ENCODE assay signal across 34 cellular contexts in the genomic region with DNA sequence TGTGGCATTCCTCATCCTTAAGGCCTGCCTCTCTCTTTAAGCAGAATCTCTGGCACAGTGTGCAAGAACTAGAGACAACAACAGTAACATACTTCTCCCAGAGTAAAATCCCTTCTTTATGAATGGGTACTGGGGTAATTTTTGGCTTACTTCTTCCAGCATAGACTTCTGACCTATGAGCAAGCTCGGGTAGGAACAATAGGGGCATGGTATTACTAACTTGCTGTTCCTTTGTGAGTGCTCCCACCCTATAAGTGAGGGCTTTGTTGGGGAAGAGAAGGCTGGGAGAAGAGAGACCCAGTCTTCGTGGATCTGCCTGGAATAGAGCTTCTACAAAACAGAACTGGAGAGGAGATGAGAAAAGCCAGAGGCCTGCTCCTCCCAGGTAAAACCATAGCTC. TPM values are rescaled to one million over a fixed set of nuclear protein-coding genes. Genes with fewer than 3 reads are reported as not detected.
"Had no signal": no experiment of that assay in that cellular context is flagged by ENCODE, and none has a peak within 500 bp of the region (broad histone marks: within the 10 kb centered on the region; RNA-seq: fewer than 3 reads in every experiment).

No MANE protein-coding gene starts in this region.

- H3K27me3 ChIP-seq: ascending aorta, cardiac muscle cell, colonic mucosa, esophagus squamous epithelium had no signal

- H3K4me1 ChIP-seq: ascending aorta, breast epithelium, colonic mucosa, esophagus squamous epithelium, heart left ventricle had no signal

- H3K27ac ChIP-seq: ascending aorta, breast epithelium, cardiac muscle cell, colonic mucosa, epithelial cell of prostate, esophagus squamous epithelium, heart left ventricle had no signal

- H3K9me3 ChIP-seq: ascending aorta, breast epithelium, colonic mucosa, esophagus squamous epithelium, heart left ventricle had no signal

- H3K4me3 ChIP-seq: ascending aorta, breast epithelium, cardiac muscle cell, colonic mucosa, esophagus squamous epithelium, heart left ventricle had no signal

- FAIRE-seq: endometrium, endothelial cell of umbilical vein, frontal cortex had no signal

- H3K36me3 ChIP-seq: ascending aorta, breast epithelium, colonic mucosa had no signal

- DNase-seq: activated CD4-positive, alpha-beta memory T cell treated with anti-CD3 and anti-CD28 coated beads, Interleukin-2, amount 10 ng/mL, durations not matched to agents 7 days and 5 days; activated CD4-positive, alpha-beta T cell treated with anti-CD3 and anti-CD28 coated beads for 1 hour; activated CD4-positive, alpha-beta T cell treated with anti-CD3 and anti-CD28 coated beads for 4 hours; activated CD4-positive, alpha-beta T cell treated with anti-CD3 and anti-CD28 coated beads, Interleukin-2, amount 10 ng/mL, durations not matched to agents 7 days and 5 days; activated CD4-positive, alpha-beta T cell treated with anti-CD3 and anti-CD28 coated beads, Interleukin-2, amount 50 U/mL, for 4 hours; activated CD8-positive, alpha-beta memory T cell treated with anti-CD3 and anti-CD28 coated beads, Interleukin-2, amount 50 U/mL, for 48 hours; activated gamma-delta T cell; activated naive CD4-positive, alpha-beta T cell; activated naive CD4-positive, alpha-beta T cell treated with anti-CD3 and anti-CD28 coated beads, Interleukin-2, amount 10 ng/mL, durations not matched to agents 7 days and 5 days; activated naive CD8-positive, alpha-beta T cell treated with anti-CD3 and anti-CD28 coated beads, Interleukin-2, amount 10 ng/mL, durations not matched to agents 7 days and 5 days; activated T-cell treated with anti-CD3 and anti-CD28 coated beads for 4 hours; activated T-cell treated with anti-CD3 and anti-CD28 coated beads, Interleukin-2, amount 50 U/mL, for 24 hours; activated T-cell treated with anti-CD3 and anti-CD28 coated beads, Interleukin-2, amount 50 U/mL, for 72 hours; central memory CD4-positive, alpha-beta T cell; cerebellar nuclear complex; colonic mucosa; effector CD8-positive, alpha-beta T cell; esophagus squamous epithelium; glutamatergic neuron; heart left ventricle; T-helper 2 cell had no signal

- ATAC-seq: activated naive CD4-positive, alpha-beta T cell treated with anti-CD3 and anti-CD28 coated beads, Interleukin-2, amount 50 U/mL, for 72 hours; activated T-cell treated with anti-CD3 and anti-CD28 coated beads, Interleukin-2, amount 50 U/mL, for 72 hours; heart left ventricle had no signal

RNA-seq across cellular contexts. Expression of gene CLDN2, which starts 30.2 kb away (rescaled TPM):
- total RNA-seq: activated CD4-positive, alpha-beta memory T cell treated with anti-CD3 and anti-CD28 coated beads, Interleukin-2, amount 10 ng/mL, durations not matched to agents 7 days and 5 days; activated CD4-positive, alpha-beta T cell treated with anti-CD3 and anti-CD28 coated beads, Interleukin-2, amount 10 ng/mL, durations not matched to agents 7 days and 5 days; activated naive CD4-positive, alpha-beta T cell treated with anti-CD3 and anti-CD28 coated beads, Interleukin-2, amount 50 U/mL, for 72 hours; activated naive CD8-positive, alpha-beta T cell treated with anti-CD3 and anti-CD28 coated beads, Interleukin-2, amount 10 ng/mL, durations not matched to agents 7 days and 5 days; activated T-cell treated with anti-CD3 and anti-CD28 coated beads, Interleukin-2, amount 50 U/mL, for 72 hours; dermis microvascular lymphatic vessel endothelial cell; endothelial cell of umbilical vein; esophagus squamous epithelium; fibroblast of lung; fibroblast of villous mesenchyme; frontal cortex; heart left ventricle; T-helper 1 cell treated with Interleukin-12 subunit alpha and Interleukin-12 subunit beta and Interleukin-4 antibody, amounts not matched to agents 30 ng/mL and 1 ng/mL, for 36 hours had no signal
- polyA plus RNA-seq: endothelial cell of umbilical vein, esophagus, heart left ventricle had no signal

RNA-seq across cellular contexts. Expression of gene RIPPLY1, which starts 47.2 kb away (rescaled TPM):
- total RNA-seq: activated CD4-positive, alpha-beta memory T cell treated with anti-CD3 and anti-CD28 coated beads, Interleukin-2, amount 10 ng/mL, durations not matched to agents 7 days and 5 days; activated CD4-positive, alpha-beta T cell treated with anti-CD3 and anti-CD28 coated beads, Interleukin-2, amount 10 ng/mL, durations not matched to agents 7 days and 5 days; activated naive CD4-positive, alpha-beta T cell treated with anti-CD3 and anti-CD28 coated beads, Interleukin-2, amount 50 U/mL, for 72 hours; activated naive CD8-positive, alpha-beta T cell treated with anti-CD3 and anti-CD28 coated beads, Interleukin-2, amount 10 ng/mL, durations not matched to agents 7 days and 5 days; activated T-cell treated with anti-CD3 and anti-CD28 coated beads, Interleukin-2, amount 50 U/mL, for 72 hours; ascending aorta; cardiac muscle cell; colonic mucosa; dermis microvascular lymphatic vessel endothelial cell; endothelial cell of umbilical vein; esophagus squamous epithelium; fibroblast of lung; fibroblast of villous mesenchyme; frontal cortex; heart left ventricle; T-helper 1 cell treated with Interleukin-12 subunit alpha and Interleukin-12 subunit beta and Interleukin-4 antibody, amounts not matched to agents 30 ng/mL and 1 ng/mL, for 36 hours had no signal
- polyA plus RNA-seq: endothelial cell of umbilical vein, esophagus, fibroblast of lung had no signal
